Comparison of ENCODE assay signal across 8 cellular contexts in the genomic region with DNA sequence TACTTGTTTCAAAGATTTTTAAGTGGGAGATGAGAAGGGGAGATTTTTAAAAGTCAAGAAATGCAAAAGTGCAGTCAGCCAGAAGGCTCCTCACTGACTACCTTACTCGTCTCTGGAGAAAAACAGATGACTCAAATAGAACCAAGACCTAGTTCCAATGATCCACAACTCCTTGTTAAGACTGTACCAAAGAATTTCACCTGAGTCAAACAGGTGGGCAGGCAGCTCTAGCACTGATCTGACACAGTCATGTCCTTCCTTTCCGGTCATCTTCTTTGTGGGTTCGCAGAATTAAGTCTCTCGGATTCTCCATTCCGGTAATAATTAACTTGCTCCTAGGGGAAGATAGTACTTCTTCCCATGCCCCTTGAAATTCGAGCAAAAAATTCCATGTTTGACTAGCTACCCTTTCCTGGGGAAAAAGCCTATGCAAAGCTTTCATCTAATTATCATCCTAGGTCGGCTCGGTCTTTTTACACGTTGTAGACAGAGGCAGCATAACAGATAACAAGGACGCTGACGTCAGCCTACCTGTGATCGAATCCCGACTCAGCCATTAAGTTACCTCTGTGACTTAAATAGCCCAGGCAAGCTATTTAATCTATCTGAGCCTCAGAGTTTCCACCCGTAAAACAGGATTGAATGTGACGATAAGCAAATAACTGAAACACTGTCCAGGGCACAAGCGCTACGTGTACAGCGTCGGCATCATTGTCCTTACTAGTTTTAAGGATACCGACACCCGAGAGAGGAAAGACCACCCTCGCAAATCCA. TPM values are rescaled to one million over a fixed set of nuclear protein-coding genes. Genes with fewer than 3 reads are reported as not detected.
A peak's percentile ranks its signal among the peaks of the same experiment; 100 is the strongest.
DNase-seq lines count a peak whose midpoint lies in the region; ATAC-seq and TF ChIP-seq lines count a peak whose summit lies in the region.

No MANE protein-coding gene starts in this region.

- H3K9me3 ChIP-seq in heart left ventricle, result no peaks in the 10 kb centered on the region
- H3K9me3 ChIP-seq in adipocyte (ENCODE audit: control insufficient read depth, low read length), result no peaks in the 10 kb centered on the region
- H3K9me3 ChIP-seq in iPS DF 6.9 (ENCODE audit: control insufficient read depth, insufficient read depth, low read length), result no peaks in the 10 kb centered on the region
- H3K9me3 ChIP-seq in skeletal muscle satellite cell (replicated peaks; ENCODE audit: low read length), result no peaks in the 10 kb centered on the region

- H3K36me3 ChIP-seq in heart left ventricle, result peaks cover 0 to 26% (median 23%) of the 10 kb centered on the region in 9 donors
- peaks cover 12% of the 10 kb centered on the region for H3K36me3 ChIP-seq in adipocyte (ENCODE audit: control insufficient read depth, insufficient read depth, low read length, severe bottlenecking)
- no peaks in the 10 kb centered on the region; the same call in 1 of the 2 replicates for H3K36me3 ChIP-seq in iPS DF 6.9 (ENCODE audit: control insufficient read depth, insufficient read depth, low read length)
- peaks cover 10% of the 10 kb centered on the region for H3K36me3 ChIP-seq in skeletal muscle satellite cell (ENCODE audit: insufficient read depth, low read length)

- H3K27ac ChIP-seq in heart left ventricle (peak overlapping the region; percentile 81 to 99 (median 92)), iPS DF 6.9 (ENCODE audit: low read length) (no peak overlapping the region)

- H3K4me1 ChIP-seq in heart left ventricle, result peaks cover 0 to 36% (median 26%) of the 10 kb centered on the region in 12 donors
- H3K4me1 ChIP-seq in adipocyte (ENCODE audit: control insufficient read depth, insufficient read depth, low read length), result peaks cover 15% of the 10 kb centered on the region
- H3K4me1 ChIP-seq in iPS DF 6.9 (ENCODE audit: control insufficient read depth, insufficient read depth, low read length), result no peaks in the 10 kb centered on the region
- H3K4me1 ChIP-seq in skeletal muscle satellite cell (ENCODE audit: control insufficient read depth, insufficient read depth, low read length), result peaks cover 16% of the 10 kb centered on the region

- H3K27me3 ChIP-seq in heart left ventricle (peaks cover 0 to 12% (median 0%) of the 10 kb centered on the region in 9 donors), adipocyte (replicated peaks; ENCODE audit: control insufficient read depth, insufficient read depth, low read length) (peaks cover 8% of the 10 kb centered on the region), iPS DF 6.9 (ENCODE audit: control insufficient read depth, insufficient read depth, low read length) (no peaks in the 10 kb centered on the region), skeletal muscle satellite cell (ENCODE audit: control insufficient read depth, insufficient read depth, low read length) (peaks cover 6% of the 10 kb centered on the region)

- ATAC-seq in heart left ventricle (peak in 2 of 4 donors; percentile 4 to 44), Right ventricle myocardium superior (ENCODE audit: poor library complexity) (no peak), GM21381 (IDR thresholded peaks at IDR 0.05; ENCODE audit: unreplicated experiment) (no peak)

- H3K4me2 ChIP-seq in skeletal muscle satellite cell (ENCODE audit: low read length), result peak overlapping the region; percentile 90

- DNase-seq in heart left ventricle (peak in 1 of 5 donors; percentile 50), Right ventricle myocardium superior (no peak), RPMI7951 (ENCODE audit: low read depth) (peak; percentile 4), adipocyte (ENCODE audit: low read depth) (peak; percentile 59), iPS DF 6.9 (ENCODE audit: low read depth, low spot score) (no peak), GM19240 (ENCODE audit: insufficient read length, low spot score) (no peak)

- 3 to 7% (median 4%) methylated on average over 22 of the region's 22 CpGs for WGBS in heart left ventricle, 4 donors
- WGBS in iPS DF 6.9 (ENCODE audit: insufficient coverage, insufficient read length), result no CpG with 5 or more reads among the region's 22 CpGs

- H3K9ac ChIP-seq in adipocyte (ENCODE audit: low read length) (peak overlapping the region; percentile 90), skeletal muscle satellite cell (ENCODE audit: low read depth, low read length) (peak overlapping the region; percentile 92)

- no peak for TF ChIP-seq CTCF in heart left ventricle (IDR thresholded peaks at IDR 0.05)

- TF ChIP-seq POLR2A in heart left ventricle (IDR thresholded peaks at IDR 0.05), result no peak

- H3K4me3 ChIP-seq in heart left ventricle (peak overlapping the region; percentile 70 to 97 (median 86)), adipocyte (ENCODE audit: low read length) (peak overlapping the region; percentile 92), iPS DF 6.9 (ENCODE audit: low read length) (peak overlapping the region; percentile 95), skeletal muscle satellite cell (ENCODE audit: low read length) (peak overlapping the region; percentile 84)

- intact Hi-C loops in heart left ventricle (cut with DNase I) (loop anchor here in 2 of 10 donors (5.0 kb wide), 1 partner anchor 544 kb away; the partner anchor contains the start of gene DCP1A (in 2 of the 2)), Right ventricle myocardium superior (cut with DNase I) (no loop called here)

RNA-seq across cellular contexts. Expression of gene SELENOK, which starts 0.7 kb away (rescaled TPM):
- total RNA-seq in heart left ventricle (100 to 1,000 TPM in 4 of 9 donors, 10 to 100 TPM in 5; 65.7 to 173 (median 81.5) TPM), Right ventricle myocardium superior (97.4 TPM)
- polyA plus RNA-seq in heart left ventricle, result 100 to 1,000 TPM; 194 to 242 TPM
- total RNA-seq in RPMI7951 (2014; rRNA removed; shearing (Covaris generic)), result 145 and 165 TPM in 2 replicates
- 11.4 and 19.4 TPM in 2 replicates for total RNA-seq in skeletal muscle satellite cell (2012; rRNA removed)

RNA-seq across cellular contexts. Expression of gene ACTR8, which starts 9.0 kb away (rescaled TPM):
- 10 to 100 TPM; 19.3 to 48.2 (median 32.4) TPM for total RNA-seq in heart left ventricle
- 10 to 100 TPM; 12.0 to 19.5 TPM for polyA plus RNA-seq in heart left ventricle
- total RNA-seq in Right ventricle myocardium superior, result 27.9 TPM
- total RNA-seq in RPMI7951 (2014; rRNA removed; shearing (Covaris generic)), result 22.5 and 23.8 TPM in 2 replicates
- 16.7 and 26.2 TPM in 2 replicates for total RNA-seq in skeletal muscle satellite cell (2012; rRNA removed)

RNA-seq across cellular contexts. Expression of gene IL17RB, which starts 44.5 kb away (rescaled TPM):
- total RNA-seq in heart left ventricle (1 to 10 TPM in 2 of 9 donors, under 1 TPM in 6, not detected in 1; 0.09 to 1.5 (median 0.61) TPM), Right ventricle myocardium superior (1.9 TPM)
- under 1 TPM; 0.17 to 0.80 TPM for polyA plus RNA-seq in heart left ventricle
- total RNA-seq in RPMI7951 (2014; rRNA removed; shearing (Covaris generic)), result not detected in 2 replicates
- not detected in 2 replicates for total RNA-seq in skeletal muscle satellite cell (2012; rRNA removed)

RNA-seq across cellular contexts. Expression of gene CHDH, which starts 44.7 kb away (rescaled TPM):
- total RNA-seq in heart left ventricle (10 to 100 TPM in 2 of 9 donors, 1 to 10 TPM in 6, under 1 TPM in 1; 0.99 to 13.2 (median 5.8) TPM), Right ventricle myocardium superior (9.3 TPM)
- 1 to 10 TPM in 1 of 2 donors, under 1 TPM in 1; 0.69 to 1.6 TPM for polyA plus RNA-seq in heart left ventricle
- not detected in 2 replicates for total RNA-seq in RPMI7951 (2014; rRNA removed; shearing (Covaris generic))
- not detected in 2 replicates for total RNA-seq in skeletal muscle satellite cell (2012; rRNA removed)

Comparison
In these comparisons a context has a peak if more than half of its experiments do, and no peak if none do; other contexts are left out.
1. DNase-seq: peak in RPMI7951 (single experiment) and adipocyte (single experiment); none in Right ventricle myocardium superior (single experiment), iPS DF 6.9 (single experiment) and GM19240 (single experiment).
2. Peak in every context shown above with its lines, with median percentiles within 50 percentile points of each other: H3K4me3 ChIP-seq.